Comparison of ENCODE assay signal across 18 cellular contexts in genomic region chr12:59619461-59620240, GRCh38. TPM values are rescaled to one million over a fixed set of nuclear protein-coding genes. Genes with fewer than 3 reads are reported as not detected.
DNase-seq lines count a peak whose midpoint lies in the region; ATAC-seq, FAIRE-seq and TF ChIP-seq lines count a peak whose summit lies in the region.
"Had no signal": no experiment of that assay in that cellular context is flagged by ENCODE, and none has a peak within 500 bp of the region (broad histone marks: within the 10 kb centered on the region; RNA-seq: fewer than 3 reads in every experiment).

No MANE protein-coding gene starts in this region.

- peak; percentile 5 for FAIRE-seq in GM12891 (lab: Jason Lieb, UNC)
- no peak for FAIRE-seq in GM12878 (lab: Jason Lieb, UNC)
- FAIRE-seq: K562 had no signal

- POLR2A ChIA-PET in GM12878 (lab: Charles Lee), result no interaction called here
- POLR2A ChIA-PET in CD8-positive, alpha-beta T cell (lab: Charles Lee), result interaction anchor here (1.5 kb wide), 1 partner anchor 24 kb away, joined by 4 read pairs; the partner anchor contains the start of gene SLC16A7

- TF ChIP-seq EP300 in GM12878 (IDR thresholded peaks at IDR 0.05; ENCODE audit: borderline replicate concordance in 1 of 2, control insufficient read depth in 1 of 2, low read depth in 2 of 2, low read length in 2 of 2), result no peak

- no peak overlapping the region for H3K4me3 ChIP-seq in GM12878
- no peak overlapping the region for H3K4me3 ChIP-seq in CD8-positive, alpha-beta T cell (ENCODE audit: low read depth, low read length)
- H3K4me3 ChIP-seq: BLaER1, K562, left lung, stomach had no signal

- ATAC-seq in GM19328 (IDR thresholded peaks at IDR 0.05; ENCODE audit: unreplicated experiment) (peak; percentile 46), HG03159 (IDR thresholded peaks at IDR 0.05; ENCODE audit: unreplicated experiment) (peak; percentile 55), GM12878 (peak; percentile 21; the same call in 1 of the 3 replicates)
- ATAC-seq in CD8-positive, alpha-beta T cell, result no peak
- ATAC-seq: K562 had no signal

- SMC1A ChIA-PET in GM12878 (lab: Charles Lee; ENCODE audit: uncharacterized antibody, unreplicated experiment), result no interaction called here

- no peak overlapping the region for H3K9ac ChIP-seq in GM12878 (ENCODE audit: control insufficient read depth, insufficient read depth, low read length)
- H3K9ac ChIP-seq: BLaER1 had no signal

- DNase-seq in GM12891 (ENCODE audit: insufficient read length, low spot score) (no peak), GM12878 (ENCODE audit: low read depth, low spot score) (no peak), putamen (ENCODE audit: low spot score) (no peak)
- DNase-seq in stimulated activated naive CD4-positive, alpha-beta T cell (lab: John Stamatoyannopoulos, UW), result no peak
- no peak for DNase-seq in T-helper 2 cell treated with Interferon-gamma antibody and Interleukin-4, amounts not matched to agents 5 μg/mL and 100 μg/mL, for 36 hours (ENCODE audit: low spot score)
- DNase-seq in CD8-positive, alpha-beta T cell, result no peak
- DNase-seq: activated T-cell treated with anti-CD3 and anti-CD28 coated beads, Interleukin-2, amount 50 U/mL, for 1 hour; amygdala; left lung; naive thymus-derived CD8-positive, alpha-beta T cell; NCI-H1417; NCI-H345; stomach; SW 1271 had no signal

- H3K4me3 Mint-ChIP-seq in T-helper 2 cell treated with Interferon-gamma antibody and Interleukin-4, amounts not matched to agents 5 μg/mL and 100 μg/mL, for 36 hours, result no peak overlapping the region
- no peak overlapping the region for H3K4me3 Mint-ChIP-seq in CD8-positive, alpha-beta T cell

- CTCF ChIA-PET in GM12878 (lab: Yijun Ruan, JAX), result no interaction called here
- CTCF ChIA-PET in CD8-positive, alpha-beta T cell (lab: Charles Lee), result no interaction called here

- no TSS peak for BruUV-seq in GM12878 (replicated peaks; lab: Mats Ljungman, UMichigan)

- peaks cover 11% of the 10 kb centered on the region for H3K36me3 Mint-ChIP-seq in T-helper 2 cell treated with Interferon-gamma antibody and Interleukin-4, amounts not matched to agents 5 μg/mL and 100 μg/mL, for 36 hours (ENCODE audit: low read depth)
- H3K36me3 Mint-ChIP-seq in CD8-positive, alpha-beta T cell, result peaks cover 6% of the 10 kb centered on the region

- TF ChIP-seq POLR2A in GM12891 (IDR thresholded peaks at IDR 0.05; ENCODE audit: low read depth, low read length), result no peak
- no peak for TF ChIP-seq POLR2A in GM12878 (IDR thresholded peaks at IDR 0.05; ENCODE audit: low read depth, low read length)

- intact Hi-C loops in GM12878 (cut with micrococcal nuclease; ENCODE audit: unreplicated experiment), result no loop called here
- intact Hi-C loops in CD8-positive, alpha-beta T cell (cut with DNase I, micrococcal nuclease), result loop anchor here (2.0 to 5.0 kb wide), 2 partner anchors 31 to 52 kb away; no protein-coding TSS in a partner anchor

- H2AFZ ChIP-seq in GM12878 (ENCODE audit: control insufficient read depth, low read depth, low read length), result no peak overlapping the region

- in situ Hi-C loops in GM12878 (cut with MboI), result no loop called here

- no peak overlapping the region for H3K4me2 ChIP-seq in GM12878 (ENCODE audit: control insufficient read depth, insufficient read depth)
- H3K4me2 ChIP-seq: BLaER1 had no signal

- H3K27me3 ChIP-seq in GM12878 (replicated peaks in 1 of 2; ENCODE audit: control insufficient read depth in 2 of 2, insufficient read depth in 2 of 2, low read length in 1 of 2), result no peaks in the 10 kb centered on the region
- H3K27me3 ChIP-seq in CD8-positive, alpha-beta T cell (ENCODE audit: insufficient read depth, low read length), result no peaks in the 10 kb centered on the region
- H3K27me3 ChIP-seq: BLaER1, left lung, stomach had no signal

- H3K36me3 ChIP-seq in GM12878 (ENCODE audit: control insufficient read depth in 2 of 2, insufficient read depth in 2 of 2, low read length in 1 of 2), result no peaks in the 10 kb centered on the region; a peak in 1 of 4 replicates
- H3K36me3 ChIP-seq in CD8-positive, alpha-beta T cell (ENCODE audit: insufficient read depth, low read length), result no peaks in the 10 kb centered on the region
- H3K36me3 ChIP-seq: BLaER1, left lung, stomach had no signal

- RAD21 ChIA-PET in GM12878 (lab: Charles Lee; ENCODE audit: unreplicated experiment), result no interaction called here

- no peaks in the 10 kb centered on the region for H4K20me1 ChIP-seq in GM12878 (ENCODE audit: control insufficient read depth, insufficient read depth)
- H4K20me1 ChIP-seq: BLaER1 had no signal

- H3K9me3 Mint-ChIP-seq in T-helper 2 cell treated with Interferon-gamma antibody and Interleukin-4, amounts not matched to agents 5 μg/mL and 100 μg/mL, for 36 hours, result no peaks in the 10 kb centered on the region
- no peaks in the 10 kb centered on the region for H3K9me3 Mint-ChIP-seq in CD8-positive, alpha-beta T cell
- H3K9me3 Mint-ChIP-seq: naive thymus-derived CD8-positive, alpha-beta T cell had no signal

- no peak overlapping the region; the same call in 1 of the 2 replicates for H3K27ac ChIP-seq in GM12878 (ENCODE audit: control insufficient read depth, insufficient read depth)
- no peak overlapping the region for H3K27ac ChIP-seq in CD8-positive, alpha-beta T cell (ENCODE audit: low read depth, low read length)
- H3K27ac ChIP-seq: BLaER1 had no signal

- H3K4me1 Mint-ChIP-seq in T-helper 2 cell treated with Interferon-gamma antibody and Interleukin-4, amounts not matched to agents 5 μg/mL and 100 μg/mL, for 36 hours (ENCODE audit: low read depth), result peaks cover 2% of the 10 kb centered on the region
- H3K4me1 Mint-ChIP-seq in CD8-positive, alpha-beta T cell (ENCODE audit: low read depth), result peaks cover 72% of the 10 kb centered on the region

- TF ChIP-seq CTCF in GM12878 (IDR thresholded peaks at IDR 0.05 in 2 of 3, conservative IDR thresholded peaks at IDR 0.05 in 1 of 3; ENCODE audit: control insufficient read depth in 2 of 3, extremely low read depth in 1 of 3, insufficient read depth in 1 of 3, low read depth in 3 of 3, low read length in 3 of 3), result no peak
- no peak for TF ChIP-seq CTCF in CD8-positive, alpha-beta T cell (IDR thresholded peaks at IDR 0.05)

- WGBS in GM12878 (ENCODE audit: insufficient coverage, insufficient replicate concordance, low lambda C conversion rate, missing lambda C conversion rate), result 5% methylated on average over 1 of the region's 1 CpG

- no peaks in the 10 kb centered on the region for H3K79me2 ChIP-seq in GM12878 (ENCODE audit: control insufficient read depth, insufficient read depth, low read length)

- no peaks in the 10 kb centered on the region for H3K4me1 ChIP-seq in GM12878 (ENCODE audit: control insufficient read depth, insufficient read depth, low read length)
- peaks cover 6% of the 10 kb centered on the region for H3K4me1 ChIP-seq in CD8-positive, alpha-beta T cell (ENCODE audit: insufficient read depth, low read length)

- H3K27ac Mint-ChIP-seq in T-helper 2 cell treated with Interferon-gamma antibody and Interleukin-4, amounts not matched to agents 5 μg/mL and 100 μg/mL, for 36 hours, result no peak overlapping the region
- H3K27ac Mint-ChIP-seq in CD8-positive, alpha-beta T cell, result no peak overlapping the region

- H3K27me3 Mint-ChIP-seq in T-helper 2 cell treated with Interferon-gamma antibody and Interleukin-4, amounts not matched to agents 5 μg/mL and 100 μg/mL, for 36 hours (ENCODE audit: low read depth), result no peaks in the 10 kb centered on the region
- no peaks in the 10 kb centered on the region for H3K27me3 Mint-ChIP-seq in CD8-positive, alpha-beta T cell (ENCODE audit: low read depth)
- H3K27me3 Mint-ChIP-seq: naive thymus-derived CD8-positive, alpha-beta T cell had no signal

- no peak for TF ChIP-seq RAD21 in GM12878 (IDR thresholded peaks at IDR 0.05; ENCODE audit: insufficient read depth, low read depth, low read length)

- H3K9me3 ChIP-seq in GM12878 (replicated peaks; ENCODE audit: control insufficient read depth, insufficient read depth, low read length), result no peaks in the 10 kb centered on the region
- no peaks in the 10 kb centered on the region for H3K9me3 ChIP-seq in CD8-positive, alpha-beta T cell (ENCODE audit: low read length)
- H3K9me3 ChIP-seq: BLaER1, left lung, stomach had no signal

TF ChIP-seq in GM12891, 5 proteins besides CTCF, POLR2A, EP300 and RAD21:
- TF ChIP-seq POU2F2 (IDR thresholded peaks at IDR 0.05; ENCODE audit: low read depth, low read length), result no peak
- no peak for TF ChIP-seq PAX5 (IDR thresholded peaks at IDR 0.05; ENCODE audit: insufficient read depth, low read length, severe bottlenecking)
- no peak for TF ChIP-seq POLR2AphosphoS5 (IDR thresholded peaks at IDR 0.05; ENCODE audit: low read depth, low read length)
- no peak for TF ChIP-seq TAF1 (IDR thresholded peaks at IDR 0.05; ENCODE audit: low read depth, low read length)
- no peak for TF ChIP-seq SPI1 (IDR thresholded peaks at IDR 0.05; ENCODE audit: low read depth, low read length)

TF ChIP-seq in GM12878, 131 proteins besides CTCF, POLR2A, EP300 and RAD21 (continues in another document):
- no peak for TF ChIP-seq ZNF384 (IDR thresholded peaks at IDR 0.05; ENCODE audit: borderline replicate concordance, low read depth, low read length)
- TF ChIP-seq TBL1XR1 (IDR thresholded peaks at IDR 0.05; ENCODE audit: low read depth, low read length), result no peak
- TF ChIP-seq NBN (IDR thresholded peaks at IDR 0.05), result no peak
- no peak for TF ChIP-seq MEF2A (IDR thresholded peaks at IDR 0.05; ENCODE audit: insufficient read depth, low read depth, low read length)
- TF ChIP-seq BACH1 (IDR thresholded peaks at IDR 0.05; ENCODE audit: borderline replicate concordance), result no peak
- no peak for TF ChIP-seq ZSCAN29 (IDR thresholded peaks at IDR 0.05)

RNA-seq across cellular contexts. Expression of gene SLC16A7, which starts 23.8 kb away (rescaled TPM):
- polyA plus RNA-seq in GM12891 (2012; ENCODE audit: low read depth, missing spikeins), result 0.90 TPM
- 27.9 and 41.1 TPM in 2 replicates for total RNA-seq in GM12878 (2013; cell fraction: nucleolus; rRNA removed)
- total RNA-seq in GM12878 (2014; rRNA removed), result 11.0 and 11.1 TPM in 2 replicates
- total RNA-seq in GM12878 (2014; rRNA removed; fragmentation: Illumina TruSeq; extraction: Trizol), result 11.9 and 12.9 TPM in 2 replicates
- 10.6 and 12.5 TPM in 2 replicates for total RNA-seq in GM12878 (2021)
- polyA plus RNA-seq in GM12878 (2011; ENCODE audit: low read depth), result 1.4 TPM
- 10.7 and 15.6 TPM in 2 replicates for polyA plus RNA-seq in GM12878 (2011; rRNA removed)
- polyA plus RNA-seq in GM12878 (2011; cell fraction: cytosol; rRNA removed), result 4.0 and 6.3 TPM in 2 replicates
- polyA plus RNA-seq in GM12878 (2011; cell fraction: nucleus; rRNA removed), result 8.6 TPM in 2 replicates
- polyA plus RNA-seq in GM12878 (2012), result 2.8 and 2.9 TPM in 2 replicates
- polyA plus RNA-seq in GM12878 (2014; fragmentation: Illumina TruSeq; extraction: Trizol), result 5.1 and 6.5 TPM in 2 replicates
- 1 to 10 TPM; 1.5 to 4.2 TPM for polyA plus RNA-seq in GM12878 (2014; fragmentation: Nextera tagmentation; extraction: Ambion mirVana)
- polyA plus RNA-seq in GM12878 (2014; rRNA removed), result 4.7 and 5.3 TPM in 2 replicates
- 1 to 10 TPM; 5.2 to 6.8 TPM for polyA plus RNA-seq in GM12878 (2016; fragmentation: Nextera tagmentation; extraction: Ambion mirVana)
- polyA minus RNA-seq in GM12878 (2011; rRNA and poly(A)+ RNA removed), result 27.7 and 35.1 TPM in 2 replicates
- polyA minus RNA-seq in GM12878 (2011; cell fraction: cytosol; rRNA and poly(A)+ RNA removed), result 9.2 and 12.3 TPM in 2 replicates
- polyA minus RNA-seq in GM12878 (2011; cell fraction: nucleus; rRNA and poly(A)+ RNA removed), result 36.3 and 47.2 TPM in 2 replicates
- 10 to 100 TPM; 14.2 to 16.9 TPM for total RNA-seq in CD8-positive, alpha-beta T cell
- polyA plus RNA-seq: K562 had no signal
